ENCODE assay signal across 9 cellular contexts in genomic region chr10:86899670-86900276, GRCh38. TPM values are rescaled to one million over a fixed set of nuclear protein-coding genes. Genes with fewer than 3 reads are reported as not detected.
DNase-seq lines count a peak whose midpoint lies in the region; FAIRE-seq and TF ChIP-seq lines count a peak whose summit lies in the region.
"Had no signal": no experiment of that assay in that cellular context is flagged by ENCODE, and none has a peak within 500 bp of the region (broad histone marks: within the 10 kb centered on the region; RNA-seq: fewer than 3 reads in every experiment).

No MANE protein-coding gene starts in this region.

- no peak overlapping the region for H3K4me3 ChIP-seq in bronchial epithelial cell (ENCODE audit: low read depth, low read length)
- H3K4me3 ChIP-seq: BLaER1 had no signal

- TF ChIP-seq RAD21 in Ishikawa (IDR thresholded peaks at IDR 0.05; ENCODE audit: low read depth): peak; percentile 89

- TF ChIP-seq CTCF in bronchial epithelial cell (IDR thresholded peaks at IDR 0.05; ENCODE audit: insufficient read depth, low read length, severe bottlenecking): peak; percentile 50

- no peak for TF ChIP-seq EP300 in Ishikawa (IDR thresholded peaks at IDR 0.05; ENCODE audit: borderline replicate concordance)

- DNase-seq in NCI-H1092 treated with DMSO at 0.1 percent for 48 hours (lab: John Stamatoyannopoulos, UW) (peak; percentile 14), NCI-H1092 (lab: John Stamatoyannopoulos, UW) (no peak), SK-N-DZ (ENCODE audit: low spot score) (peak; percentile 67), bronchial epithelial cell (ENCODE audit: low read depth) (peak; percentile 63), cortex of kidney (lab: John Stamatoyannopoulos, UW) (no peak)
- DNase-seq in stimulated activated CD4-positive, alpha-beta T cell treated with anti-CD3 and anti-CD28 coated beads, Interleukin-15, amount 100 ng/mL, for 24 hours: peak; percentile 52

- H3K36me3 ChIP-seq in bronchial epithelial cell (ENCODE audit: control insufficient read depth, insufficient read depth, low read length): peaks cover 7% of the 10 kb centered on the region
- H3K36me3 ChIP-seq: BLaER1 had no signal

- FAIRE-seq in bronchial epithelial cell (lab: Jason Lieb, UNC): no peak
- FAIRE-seq in islet of Langerhans (lab: Jason Lieb, UNC): peak; percentile 96

- no peaks in the 10 kb centered on the region for H3K27me3 ChIP-seq in bronchial epithelial cell (ENCODE audit: control insufficient read depth, insufficient read depth, low read length)
- H3K27me3 ChIP-seq: BLaER1 had no signal

TF ChIP-seq in Ishikawa, 13 proteins besides CTCF, POLR2A, EP300 and RAD21:
- TF ChIP-seq MAX (IDR thresholded peaks at IDR 0.05) (no peak), TCF12 (IDR thresholded peaks at IDR 0.05; ENCODE audit: low read depth) (no peak), EGR1 (IDR thresholded peaks at IDR 0.05) (no peak), TEAD4 (IDR thresholded peaks at IDR 0.05) (no peak), NFIC (IDR thresholded peaks at IDR 0.05) (no peak), USF1 (IDR thresholded peaks at IDR 0.05) (no peak)

RNA-seq across cellular contexts. Expression of gene MMRN2, which starts 57.6 kb away (rescaled TPM):
- polyA plus RNA-seq in SK-N-DZ (2014; cell fraction: cytosol; rRNA removed): 5.3 and 5.5 TPM in 2 replicates
- polyA plus RNA-seq in SK-N-DZ (2014; cell fraction: nucleus; rRNA removed): 9.7 and 14.5 TPM in 2 replicates
- total RNA-seq in bronchial epithelial cell: 3.9 and 6.1 TPM in 2 replicates

RNA-seq across cellular contexts. Expression of gene SNCG, which starts 58.6 kb away (rescaled TPM):
- polyA plus RNA-seq in SK-N-DZ (2014; cell fraction: cytosol; rRNA removed): 107 and 138 TPM in 2 replicates
- polyA plus RNA-seq in SK-N-DZ (2014; cell fraction: nucleus; rRNA removed): 117 and 139 TPM in 2 replicates
- 22.3 and 25.5 TPM in 2 replicates for total RNA-seq in bronchial epithelial cell

Comparison
In these comparisons a context has a peak if more than half of its experiments do, and no peak if none do; other contexts are left out.
1. DNase-seq: peak in NCI-H1092 treated with DMSO at 0.1 percent for 48 hours (single experiment), SK-N-DZ (single experiment), bronchial epithelial cell (single experiment) and stimulated activated CD4-positive, alpha-beta T cell treated with anti-CD3 and anti-CD28 coated beads, Interleukin-15, amount 100 ng/mL, for 24 hours (single experiment); none in NCI-H1092 (single experiment) and cortex of kidney (single experiment).